In genomic region chrX:12947545-12948235, GRCh38 we compare ENCODE assay signal across 10 cellular contexts. TPM values are rescaled to one million over a fixed set of nuclear protein-coding genes. Genes with fewer than 3 reads are reported as not detected.
DNase-seq lines count a peak whose midpoint lies in the region; ATAC-seq, FAIRE-seq and TF ChIP-seq lines count a peak whose summit lies in the region.
"Had no signal": no experiment of that assay in that cellular context is flagged by ENCODE, and none has a peak within 500 bp of the region (broad histone marks: within the 10 kb centered on the region; RNA-seq: fewer than 3 reads in every experiment).

No MANE protein-coding gene starts in this region.

- H3K4me3 ChIP-seq in transverse colon, result no peak overlapping the region
- H3K4me3 ChIP-seq: thoracic aorta had no signal

- FAIRE-seq in HTR-8/SVneo (lab: Jason Lieb, UNC), result no peak

- peak overlapping the region; percentile 51 for H3K27ac ChIP-seq in RWPE1
- peak overlapping the region; percentile 77 to 84 (median 80) for H3K27ac ChIP-seq in transverse colon

- no peaks in the 10 kb centered on the region for H3K27me3 Mint-ChIP-seq in activated naive CD4-positive, alpha-beta T cell treated with anti-CD3 and anti-CD28 coated beads for 36 hours (ENCODE audit: low read depth)
- no peaks in the 10 kb centered on the region for H3K27me3 Mint-ChIP-seq in glutamatergic neuron (ENCODE audit: unreplicated experiment)

- DNase-seq in activated naive CD4-positive, alpha-beta T cell treated with anti-CD3 and anti-CD28 coated beads for 36 hours, result no peak
- no peak for DNase-seq in activated naive CD4-positive, alpha-beta T cell treated with anti-CD3 and anti-CD28 coated beads, Interleukin-2, amount 50 U/mL, for 16 hours
- DNase-seq in RWPE1 (ENCODE audit: low spot score), result no peak
- peak; percentile 18 for DNase-seq in glutamatergic neuron
- DNase-seq in transverse colon, result no peak
- DNase-seq in HTR-8/SVneo (ENCODE audit: insufficient read length, low spot score), result no peak
- DNase-seq: SIG-M5 had no signal

- H3K36me3 Mint-ChIP-seq in activated naive CD4-positive, alpha-beta T cell treated with anti-CD3 and anti-CD28 coated beads for 36 hours (ENCODE audit: low read depth), result no peaks in the 10 kb centered on the region
- H3K36me3 Mint-ChIP-seq in glutamatergic neuron (ENCODE audit: unreplicated experiment), result no peaks in the 10 kb centered on the region

- CTCF ChIA-PET in activated naive CD4-positive, alpha-beta T cell treated with anti-CD3 and anti-CD28 coated beads for 36 hours (lab: Charles Lee), result interaction anchor here (0.7 to 4.3 kb wide), 12 partner anchors 10 to 541 kb away, joined by 3 to 36 read pairs (median 10); no protein-coding TSS in a partner anchor
- CTCF ChIA-PET in RWPE1 (lab: Yijun Ruan, JAX), result no interaction called here

- H3K4me3 Mint-ChIP-seq in activated naive CD4-positive, alpha-beta T cell treated with anti-CD3 and anti-CD28 coated beads for 36 hours, result peak overlapping the region; percentile 21
- peak overlapping the region; percentile 25 for H3K4me3 Mint-ChIP-seq in glutamatergic neuron (ENCODE audit: unreplicated experiment)

- no peaks in the 10 kb centered on the region for H3K27me3 ChIP-seq in transverse colon

- no peak for TF ChIP-seq CTCF in RWPE1 (conservative IDR thresholded peaks at IDR 0.05; ENCODE audit: low read depth)
- no peak for TF ChIP-seq CTCF in glutamatergic neuron (IDR thresholded peaks at IDR 0.05; ENCODE audit: partially characterized antibody, unreplicated experiment)
- no peak for TF ChIP-seq CTCF in transverse colon (IDR thresholded peaks at IDR 0.05)

- peaks cover 60% of the 10 kb centered on the region for H3K4me1 Mint-ChIP-seq in activated naive CD4-positive, alpha-beta T cell treated with anti-CD3 and anti-CD28 coated beads for 36 hours (ENCODE audit: low read depth)
- H3K4me1 Mint-ChIP-seq in glutamatergic neuron (ENCODE audit: low read depth, unreplicated experiment), result peaks cover 24% of the 10 kb centered on the region

- 58% methylated on average over 5 of the region's 5 CpGs; no CpG with 5 or more reads in 1 of the 2 donors for WGBS in transverse colon (ENCODE audit: low coverage in 1 of 2), 2 donors

- intact Hi-C loops in activated naive CD4-positive, alpha-beta T cell treated with anti-CD3 and anti-CD28 coated beads for 36 hours (cut with micrococcal nuclease), result loop anchor here (1.0 to 5.0 kb wide), 4 partner anchors 310 to 555 kb away; no protein-coding TSS in a partner anchor
- intact Hi-C loops in transverse colon (cut with DNase I; ENCODE audit: low total_unique reads), result no loop called here

- POLR2A ChIA-PET in RWPE1 (lab: Yijun Ruan, JAX; ENCODE audit: low non-redundant PET), result no interaction called here

- H3K9me3 Mint-ChIP-seq in activated naive CD4-positive, alpha-beta T cell treated with anti-CD3 and anti-CD28 coated beads for 36 hours, result no peaks in the 10 kb centered on the region
- peaks cover 5% of the 10 kb centered on the region for H3K9me3 Mint-ChIP-seq in glutamatergic neuron (ENCODE audit: unreplicated experiment)

- H3K9me3 ChIP-seq in transverse colon, result no peaks in the 10 kb centered on the region
- H3K9me3 ChIP-seq: thoracic aorta had no signal

- no peaks in the 10 kb centered on the region for H3K36me3 ChIP-seq in transverse colon
- H3K36me3 ChIP-seq: thoracic aorta had no signal

- peak overlapping the region; percentile 98 for H3K27ac Mint-ChIP-seq in activated naive CD4-positive, alpha-beta T cell treated with anti-CD3 and anti-CD28 coated beads for 36 hours
- peak overlapping the region; percentile 85 for H3K27ac Mint-ChIP-seq in glutamatergic neuron (ENCODE audit: unreplicated experiment)

- in situ Hi-C loops in transverse colon (cut with MboI; ENCODE audit: low pct_ligation_motif_present in 1 of 4, low pct_unique_long_range_greater_than_20kb in 1 of 4, low sequenced_read_pairs in 3 of 4), result no loop called here

- TF ChIP-seq EP300 in transverse colon (IDR thresholded peaks at IDR 0.05; ENCODE audit: low read depth), result no peak

- ATAC-seq in HG03196 (IDR thresholded peaks at IDR 0.05; ENCODE audit: unreplicated experiment), result no peak
- ATAC-seq in HG03520 (IDR thresholded peaks at IDR 0.05; ENCODE audit: unreplicated experiment), result no peak

- H3K4me1 ChIP-seq in transverse colon, result peaks cover 0 to 25% (median 17%) of the 10 kb centered on the region in 4 donors

- TF ChIP-seq POLR2A in transverse colon (IDR thresholded peaks at IDR 0.05), result no peak

RNA-seq across cellular contexts. Expression of gene TMSB4X, which starts 27.2 kb away (rescaled TPM):
- total RNA-seq in activated naive CD4-positive, alpha-beta T cell treated with anti-CD3 and anti-CD28 coated beads for 36 hours, result 1,000 to 10,000 TPM; 5,535 to 5,691 TPM
- total RNA-seq in glutamatergic neuron (ENCODE audit: unreplicated experiment) (4,532 TPM), transverse colon (1,000 to 10,000 TPM in 3 of 4 donors, 100 to 1,000 TPM in 1; 680 to 4,578 (median 2,996) TPM)

RNA-seq across cellular contexts. Expression of gene TLR8, which starts 41.3 kb away (rescaled TPM):
- not detected for total RNA-seq in activated naive CD4-positive, alpha-beta T cell treated with anti-CD3 and anti-CD28 coated beads for 36 hours
- total RNA-seq in glutamatergic neuron (ENCODE audit: unreplicated experiment) (not detected), transverse colon (1 to 10 TPM in 1 of 4 donors, under 1 TPM in 2, not detected in 1; 0.37 to 1.3 (median 0.82) TPM)
